1 cellular context compared by ENCODE assay signal in the genomic region with DNA sequence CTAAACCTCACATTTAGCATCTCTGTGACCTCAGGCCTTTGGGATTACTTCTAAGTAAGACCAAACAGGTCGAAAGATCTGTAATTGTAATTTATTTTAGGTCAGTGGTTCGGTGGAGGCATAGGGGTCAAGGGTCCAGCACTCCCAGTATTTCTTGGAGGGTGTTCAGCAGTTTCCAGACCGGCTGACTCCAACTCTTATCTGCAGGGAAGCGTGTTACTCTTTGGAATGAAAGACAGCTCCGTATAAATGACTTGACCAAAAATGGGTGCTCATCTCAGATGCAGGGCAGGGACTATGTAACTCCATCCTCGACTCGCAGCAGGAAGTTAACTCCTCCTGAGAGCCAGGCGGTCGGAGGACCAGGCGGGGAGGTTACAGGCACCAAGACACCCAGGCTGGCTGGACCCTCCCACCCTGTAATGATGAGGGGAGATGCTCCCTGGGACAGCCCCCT.
TF ChIP-seq lines count a peak whose summit lies in the region.

No MANE protein-coding gene starts in this region.

TF ChIP-seq in IMR-90, 13 proteins besides CTCF, POLR2A, EP300 and RAD21 (continued from another document):
- TF ChIP-seq, protein P1, sequence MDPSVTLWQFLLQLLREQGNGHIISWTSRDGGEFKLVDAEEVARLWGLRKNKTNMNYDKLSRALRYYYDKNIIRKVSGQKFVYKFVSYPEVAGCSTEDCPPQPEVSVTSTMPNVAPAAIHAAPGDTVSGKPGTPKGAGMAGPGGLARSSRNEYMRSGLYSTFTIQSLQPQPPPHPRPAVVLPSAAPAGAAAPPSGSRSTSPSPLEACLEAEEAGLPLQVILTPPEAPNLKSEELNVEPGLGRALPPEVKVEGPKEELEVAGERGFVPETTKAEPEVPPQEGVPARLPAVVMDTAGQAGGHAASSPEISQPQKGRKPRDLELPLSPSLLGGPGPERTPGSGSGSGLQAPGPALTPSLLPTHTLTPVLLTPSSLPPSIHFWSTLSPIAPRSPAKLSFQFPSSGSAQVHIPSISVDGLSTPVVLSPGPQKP (IDR thresholded peaks at IDR 0.05; ENCODE audit: borderline replicate concordance, low read depth, low read length) = no peak
- no peak for TF ChIP-seq MAFK (IDR thresholded peaks at IDR 0.05; ENCODE audit: low read depth, low read length)
